Comparison of ENCODE assay signal across 29 cellular contexts in the genomic region with DNA sequence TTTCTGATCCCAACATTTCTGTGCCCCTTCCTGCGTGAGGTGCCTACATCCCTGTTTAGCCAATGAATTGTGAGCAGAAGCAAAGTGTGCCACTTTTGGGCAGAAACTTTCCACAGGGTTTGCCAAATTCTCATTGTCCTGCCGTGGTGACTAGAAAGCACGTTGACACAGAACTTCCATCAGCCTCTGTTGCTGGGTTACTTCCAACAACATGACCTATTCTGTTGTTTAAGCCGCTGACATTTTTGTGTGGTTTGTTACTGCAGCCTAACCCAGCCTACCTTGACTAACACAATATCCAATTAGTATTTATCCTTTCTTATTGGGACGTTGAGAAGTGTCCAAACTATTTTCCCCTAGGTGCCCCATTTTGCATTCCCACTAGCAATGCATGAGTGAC.
"Had no signal": no experiment of that assay in that cellular context is flagged by ENCODE, and none has a peak within 500 bp of the region (broad histone marks: within the 10 kb centered on the region; RNA-seq: fewer than 3 reads in every experiment).

No MANE protein-coding gene starts in this region.

- H3K4me1 ChIP-seq: ascending aorta had no signal

- H3K36me3 ChIP-seq: ascending aorta, cardiac muscle cell had no signal

- H3K27me3 ChIP-seq: ascending aorta, cardiac muscle cell had no signal

- H3K27ac ChIP-seq: ascending aorta, cardiac muscle cell, VCaP had no signal

- H3K9me3 ChIP-seq: ascending aorta had no signal

- DNase-seq: activated B cell treated with CpG ODN at 0.5 μM for 24 hours; activated CD4-positive, alpha-beta memory T cell treated with anti-CD3 and anti-CD28 coated beads for 36 hours; activated CD4-positive, alpha-beta T cell treated with anti-CD3 and anti-CD28 coated beads for 4 hours; activated CD4-positive, alpha-beta T cell treated with anti-CD3 and anti-CD28 coated beads, Interleukin-2, amount 10 ng/mL, durations not matched to agents 24 days and 14 days; activated CD4-positive, alpha-beta T cell treated with anti-CD3 and anti-CD28 coated beads, Interleukin-2, amount 50 U/mL, for 1 hour; activated CD4-positive, alpha-beta T cell treated with anti-CD3 and anti-CD28 coated beads, Interleukin-2, amount 50 U/mL, for 4 hours; activated CD4-positive, CD25-positive, alpha-beta regulatory T cell treated with anti-CD3 and anti-CD28 coated beads, Interleukin-2, amount 50 U/mL, for 72 hours; activated CD8-positive, alpha-beta memory T cell treated with anti-CD3 and anti-CD28 coated beads, Interleukin-2, amount 50 U/mL, for 4 hours; activated CD8-positive, alpha-beta T cell treated with anti-CD3 and anti-CD28 coated beads for 36 hours; activated effector memory CD4-positive, alpha-beta T cell treated with anti-CD3 and anti-CD28 coated beads, Interleukin-2, amount 50 U/mL, for 16 hours; activated gamma-delta T cell treated with Interleukin-2 at 50 U/mL for 16 hours; activated naive CD4-positive, alpha-beta T cell treated with anti-CD3 and anti-CD28 coated beads, Interleukin-2, amount 10 ng/mL, durations not matched to agents 7 days and 5 days; activated naive CD4-positive, alpha-beta T cell treated with Interleukin-2 at 50 U/mL for 16 hours; activated naive CD8-positive, alpha-beta T cell treated with anti-CD3 and anti-CD28 coated beads, Interleukin-2, amount 10 ng/mL, durations not matched to agents 7 days and 5 days; activated naive CD8-positive, alpha-beta T cell treated with anti-CD3 and anti-CD28 coated beads, Interleukin-2, amount 50 U/mL, for 24 hours; activated T-cell treated with anti-CD3 and anti-CD28 coated beads for 4 hours; activated T-cell treated with anti-CD3 and anti-CD28 coated beads, Interleukin-2, amount 50 U/mL, for 1 hour; activated T-cell treated with anti-CD3 and anti-CD28 coated beads, Interleukin-2, amount 50 U/mL, for 4 hours; activated T-cell treated with anti-CD3 and anti-CD28 coated beads, Interleukin-2, amount 50 U/mL, for 72 hours; amygdala; anterior cingulate cortex; caudate nucleus; cerebellar nuclear complex; T-helper 1 cell; T-helper 2 cell; T-helper 9 cell had no signal

- H3K4me3 ChIP-seq: ascending aorta, cardiac muscle cell had no signal
